8 cellular contexts compared by ENCODE assay signal in genomic region chr4:163495900-163496299, GRCh38. TPM values are rescaled to one million over a fixed set of nuclear protein-coding genes. Genes with fewer than 3 reads are reported as not detected.
A peak's percentile ranks its signal among the peaks of the same experiment; 100 is the strongest.
DNase-seq lines count a peak whose midpoint lies in the region; ATAC-seq and TF ChIP-seq lines count a peak whose summit lies in the region.

No MANE protein-coding gene starts in this region.

- H3K4me1 ChIP-seq in cardiac muscle cell (ENCODE audit: low read depth) (peaks cover 13% of the 10 kb centered on the region), iPS-15b (ENCODE audit: control insufficient read depth, insufficient read depth, low read length) (peaks cover 3% of the 10 kb centered on the region)

- peak overlapping the region; percentile 94 for H3K27ac ChIP-seq in cardiac muscle cell

- H3K4me3 ChIP-seq in cardiac muscle cell (peak overlapping the region; percentile 73), iPS-15b (ENCODE audit: low read depth, low read length) (peak overlapping the region; percentile 94)

- peak overlapping the region; percentile 95 for H3K4me3 Mint-ChIP-seq in T-helper 2 cell treated with Interferon-gamma antibody and Interleukin-4, amounts not matched to agents 5 μg/mL and 100 μg/mL, for 36 hours

- intact Hi-C loops in left ventricle myocardium superior (cut with micrococcal nuclease) = no loop called here

- peaks cover 25% of the 10 kb centered on the region for H3K4me1 Mint-ChIP-seq in T-helper 2 cell treated with Interferon-gamma antibody and Interleukin-4, amounts not matched to agents 5 μg/mL and 100 μg/mL, for 36 hours (ENCODE audit: low read depth)

- peak overlapping the region; percentile 87 for H3K27ac Mint-ChIP-seq in T-helper 2 cell treated with Interferon-gamma antibody and Interleukin-4, amounts not matched to agents 5 μg/mL and 100 μg/mL, for 36 hours

- peaks cover 4% of the 10 kb centered on the region for H3K36me3 Mint-ChIP-seq in T-helper 2 cell treated with Interferon-gamma antibody and Interleukin-4, amounts not matched to agents 5 μg/mL and 100 μg/mL, for 36 hours (ENCODE audit: low read depth)

- no peaks in the 10 kb centered on the region for H3K9me3 Mint-ChIP-seq in T-helper 2 cell treated with Interferon-gamma antibody and Interleukin-4, amounts not matched to agents 5 μg/mL and 100 μg/mL, for 36 hours

- no peaks in the 10 kb centered on the region for H3K36me3 ChIP-seq in cardiac muscle cell
- no peaks in the 10 kb centered on the region for H3K36me3 ChIP-seq in iPS-15b (ENCODE audit: control insufficient read depth, insufficient read depth, low read length)

- H3K9me3 ChIP-seq in cardiac muscle cell (ENCODE audit: low read depth) (no peaks in the 10 kb centered on the region), iPS-15b (ENCODE audit: control insufficient read depth, insufficient read depth, low read length) (no peaks in the 10 kb centered on the region)

- no peak for TF ChIP-seq CTCF in cardiac muscle cell (IDR thresholded peaks at IDR 0.05; ENCODE audit: low read depth, low read length)

- H3K27me3 ChIP-seq in cardiac muscle cell (no peaks in the 10 kb centered on the region), iPS-15b (ENCODE audit: control insufficient read depth, insufficient read depth, low read length) (no peaks in the 10 kb centered on the region)

- no peak for DNase-seq in cardiac muscle cell (ENCODE audit: low read depth in 1 of 2, low spot score in 1 of 2)
- no peak for DNase-seq in left ventricle myocardium superior
- no peak for DNase-seq in T-helper 2 cell treated with Interferon-gamma antibody and Interleukin-4, amounts not matched to agents 5 μg/mL and 100 μg/mL, for 36 hours (ENCODE audit: low spot score)
- DNase-seq in activated CD4-positive, alpha-beta T cell treated with anti-CD3 and anti-CD28 coated beads for 4 hours = no peak

- peaks cover 3% of the 10 kb centered on the region for H3K27me3 Mint-ChIP-seq in T-helper 2 cell treated with Interferon-gamma antibody and Interleukin-4, amounts not matched to agents 5 μg/mL and 100 μg/mL, for 36 hours (ENCODE audit: low read depth)

- ATAC-seq in left ventricle myocardium superior = no peak
- ATAC-seq in HG03159 (IDR thresholded peaks at IDR 0.05; ENCODE audit: unreplicated experiment) = peak; percentile 35
- ATAC-seq in esophagus mucosa = no peak
- no peak for ATAC-seq in HG03280 (IDR thresholded peaks at IDR 0.05; ENCODE audit: unreplicated experiment)

- H3K9ac ChIP-seq in iPS-15b (ENCODE audit: low read depth, low read length) = peak overlapping the region; percentile 1

RNA-seq across cellular contexts. Expression of gene TMA16, which starts 1.4 kb away (rescaled TPM):
- total RNA-seq in cardiac muscle cell = 36.2 and 45.3 TPM in 2 replicates
- 28.6 and 37.1 TPM in 2 replicates for polyA plus RNA-seq in cardiac muscle cell
- 9.1 TPM for total RNA-seq in left ventricle myocardium superior
- total RNA-seq in esophagus mucosa = 24.7 TPM

RNA-seq across cellular contexts. Expression of gene TKTL2, which starts 22.3 kb away (rescaled TPM):
- total RNA-seq in cardiac muscle cell (not detected in 2 replicates), left ventricle myocardium superior (not detected), esophagus mucosa (not detected)
- polyA plus RNA-seq in cardiac muscle cell = not detected in 2 replicates
